22 cellular contexts compared by ENCODE assay signal in the genomic region with DNA sequence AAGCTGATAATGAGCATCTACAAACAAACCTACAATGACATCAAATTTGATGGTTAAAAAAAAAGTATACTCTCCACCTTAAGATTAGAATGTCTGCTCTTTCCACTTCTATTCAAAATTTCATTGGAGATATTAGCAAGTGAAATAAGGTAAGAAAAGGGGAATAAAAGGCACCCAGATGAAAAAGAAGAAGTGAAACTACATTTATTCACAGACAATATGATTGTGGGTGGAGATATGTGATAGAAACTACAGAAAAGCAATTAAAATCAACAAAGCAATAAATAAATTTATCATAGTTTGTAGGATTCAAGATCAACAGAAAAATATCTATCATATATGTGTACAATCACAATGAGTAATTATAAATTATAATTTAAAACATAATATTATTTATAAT.
A peak's percentile ranks its signal among the peaks of the same experiment; 100 is the strongest.
DNase-seq lines count a peak whose midpoint lies in the region; ATAC-seq, FAIRE-seq and TF ChIP-seq lines count a peak whose summit lies in the region.
"Had no signal": no experiment of that assay in that cellular context is flagged by ENCODE, and none has a peak within 500 bp of the region (broad histone marks: within the 10 kb centered on the region; RNA-seq: fewer than 3 reads in every experiment).

No MANE protein-coding gene starts in this region.

- H3K4me3 ChIP-seq in GM23248 (no peak overlapping the region), tibial artery (no peak overlapping the region)
- H3K4me3 ChIP-seq: BLaER1, K562 had no signal

- H3K9me3 ChIP-seq in GM23248 (ENCODE audit: low read depth) (no peaks in the 10 kb centered on the region), tibial artery (no peaks in the 10 kb centered on the region)
- H3K9me3 ChIP-seq: BLaER1 had no signal

- peak; percentile 60 for ATAC-seq in HG03432 (IDR thresholded peaks at IDR 0.05; ENCODE audit: unreplicated experiment)
- ATAC-seq in natural killer cell treated with Interleukin-12 subunit alpha and Interleukin-12 subunit beta and Interleukin-15 and Interleukin-18, amount 100 ng/mL, for 72 hours = no peak
- ATAC-seq: HCT116, K562 had no signal

- DNase-seq in SIG-M5 treated with dmso at 0.1 percent for 504 hours (lab: John Stamatoyannopoulos, UW; ENCODE audit: unreplicated experiment) (peak; percentile 19), SIG-M5 (lab: John Stamatoyannopoulos, UW) (no peak), NAMALWA (ENCODE audit: low spot score) (peak; percentile 18), frontal cortex (ENCODE audit: low spot score in 2 of 2) (no peak), GM23248 (no peak), tibial artery (no peak)
- DNase-seq in natural killer cell treated with Interleukin-12 subunit alpha and Interleukin-12 subunit beta and Interleukin-15 and Interleukin-18, amount 100 ng/mL, for 72 hours (ENCODE audit: low spot score) = no peak
- DNase-seq: 8988T; CD4-positive, alpha-beta memory T cell; DMS153; DMS79; GDM1; GOT3; H7; HFFc6; IMR-90 had no signal

- H2AFZ ChIP-seq in GM23248 = no peak overlapping the region

- no peaks in the 10 kb centered on the region for H3K9me3 Mint-ChIP-seq in natural killer cell treated with Interleukin-12 subunit alpha and Interleukin-12 subunit beta and Interleukin-15 and Interleukin-18, amount 100 ng/mL, for 72 hours
- H3K9me3 Mint-ChIP-seq: HFFc6 had no signal

- no peaks in the 10 kb centered on the region for H4K20me1 ChIP-seq in GM23248 (ENCODE audit: insufficient read depth)
- H4K20me1 ChIP-seq: BLaER1 had no signal

- no peaks in the 10 kb centered on the region for H3K79me2 ChIP-seq in GM23248 (ENCODE audit: insufficient read depth)

- H3K27me3 ChIP-seq in GM23248 (replicated peaks; ENCODE audit: insufficient read depth) (no peaks in the 10 kb centered on the region), tibial artery (no peaks in the 10 kb centered on the region)
- H3K27me3 ChIP-seq: BLaER1 had no signal

- H3K4me2 ChIP-seq in GM23248 (ENCODE audit: unreplicated experiment) = no peak overlapping the region
- H3K4me2 ChIP-seq: BLaER1 had no signal

- peak; percentile 62 for FAIRE-seq in frontal cortex (lab: Jason Lieb, UNC)
- FAIRE-seq: HTR-8/SVneo, K562 had no signal

- no peak overlapping the region for H3K27ac ChIP-seq in GM23248
- no peak overlapping the region for H3K27ac ChIP-seq in tibial artery
- H3K27ac ChIP-seq: BLaER1 had no signal

- H3K4me1 ChIP-seq in GM23248 (ENCODE audit: insufficient read depth) (no peaks in the 10 kb centered on the region), tibial artery (no peaks in the 10 kb centered on the region)
- H3K4me1 ChIP-seq: BLaER1 had no signal

- H3K27me3 Mint-ChIP-seq in natural killer cell treated with Interleukin-12 subunit alpha and Interleukin-12 subunit beta and Interleukin-15 and Interleukin-18, amount 100 ng/mL, for 72 hours = peaks cover 0 to 6% of the 10 kb centered on the region in 2 donors
- H3K27me3 Mint-ChIP-seq: CD4-positive, alpha-beta memory T cell had no signal

- TF ChIP-seq CTCF in tibial artery (IDR thresholded peaks at IDR 0.05) = no peak

- no peaks in the 10 kb centered on the region for H3K9me2 ChIP-seq in GM23248 (ENCODE audit: insufficient read depth)

- H3K4me1 Mint-ChIP-seq in natural killer cell treated with Interleukin-12 subunit alpha and Interleukin-12 subunit beta and Interleukin-15 and Interleukin-18, amount 100 ng/mL, for 72 hours (ENCODE audit: low read depth in 2 of 2) = no peaks in the 10 kb centered on the region
- H3K4me1 Mint-ChIP-seq: CD14-positive monocyte; CD4-positive, alpha-beta memory T cell had no signal

- H3K9ac ChIP-seq in GM23248 = no peak overlapping the region
- H3K9ac ChIP-seq: BLaER1 had no signal

- H3K4me3 Mint-ChIP-seq in natural killer cell treated with Interleukin-12 subunit alpha and Interleukin-12 subunit beta and Interleukin-15 and Interleukin-18, amount 100 ng/mL, for 72 hours = no peak overlapping the region
- H3K4me3 Mint-ChIP-seq: CD14-positive monocyte; CD4-positive, alpha-beta memory T cell; HFFc6 had no signal

- H3K36me3 ChIP-seq in GM23248 (ENCODE audit: low read depth) = no peaks in the 10 kb centered on the region
- no peaks in the 10 kb centered on the region for H3K36me3 ChIP-seq in tibial artery
- H3K36me3 ChIP-seq: BLaER1 had no signal

- intact Hi-C loops in tibial artery (cut with DNase I; ENCODE audit: low total_unique reads) = no loop called here

- H3K36me3 Mint-ChIP-seq in natural killer cell treated with Interleukin-12 subunit alpha and Interleukin-12 subunit beta and Interleukin-15 and Interleukin-18, amount 100 ng/mL, for 72 hours = no peaks in the 10 kb centered on the region
- H3K36me3 Mint-ChIP-seq: CD14-positive monocyte; CD4-positive, alpha-beta memory T cell had no signal

- H3K27ac Mint-ChIP-seq in natural killer cell treated with Interleukin-12 subunit alpha and Interleukin-12 subunit beta and Interleukin-15 and Interleukin-18, amount 100 ng/mL, for 72 hours = no peak overlapping the region
- H3K27ac Mint-ChIP-seq: CD14-positive monocyte; CD4-positive, alpha-beta memory T cell; HFFc6 had no signal

- no peaks in the 10 kb centered on the region for H3F3A ChIP-seq in GM23248 (ENCODE audit: insufficient read depth)

- in situ Hi-C loops in GM23248 (cut with MboI) = no loop called here

Comparison
In these comparisons a context has a peak if more than half of its experiments do, and no peak if none do; other contexts are left out.
1. DNase-seq: peak in SIG-M5 treated with dmso at 0.1 percent for 504 hours (single experiment) and NAMALWA (single experiment); none in SIG-M5 (single experiment), frontal cortex (0 of 2), GM23248 (single experiment), tibial artery (0 of 2) and natural killer cell treated with Interleukin-12 subunit alpha and Interleukin-12 subunit beta and Interleukin-15 and Interleukin-18, amount 100 ng/mL, for 72 hours (single experiment).